In genomic region chr20:18543216-18543615, GRCh38 we compare ENCODE assay signal across 18 cellular contexts.
"Had no signal": no experiment of that assay in that cellular context is flagged by ENCODE, and none has a peak within 500 bp of the region (broad histone marks: within the 10 kb centered on the region; RNA-seq: fewer than 3 reads in every experiment).

No MANE protein-coding gene starts in this region.

- H2AFZ ChIP-seq: hepatocyte had no signal

- H3K27ac Mint-ChIP-seq: activated CD8-positive, alpha-beta memory T cell treated with anti-CD3 and anti-CD28 coated beads, Interleukin-2, amount 10 ng/mL, durations not matched to agents 7 days and 5 days; activated T-cell treated with anti-CD3 and anti-CD28 coated beads, Interleukin-2, amount 50 U/mL, for 24 hours; natural killer cell treated with Interleukin-12 subunit alpha and Interleukin-12 subunit beta and Interleukin-15 and Interleukin-18, amount 100 ng/mL, for 72 hours; T-cell had no signal

- H3K27me3 ChIP-seq: hepatocyte, left lung, right lobe of liver, spleen, transverse colon had no signal

- H3K4me3 ChIP-seq: hepatocyte, left lung, prostate gland, right lobe of liver, spleen, transverse colon had no signal

- H3K27me3 Mint-ChIP-seq: activated CD8-positive, alpha-beta memory T cell treated with anti-CD3 and anti-CD28 coated beads, Interleukin-2, amount 10 ng/mL, durations not matched to agents 7 days and 5 days; activated T-cell treated with anti-CD3 and anti-CD28 coated beads, Interleukin-2, amount 50 U/mL, for 24 hours; natural killer cell treated with Interleukin-12 subunit alpha and Interleukin-12 subunit beta and Interleukin-15 and Interleukin-18, amount 100 ng/mL, for 72 hours; T-cell had no signal

- H3K4me2 ChIP-seq: hepatocyte, SK-N-SH had no signal

- H3K4me3 Mint-ChIP-seq: activated CD8-positive, alpha-beta memory T cell treated with anti-CD3 and anti-CD28 coated beads, Interleukin-2, amount 10 ng/mL, durations not matched to agents 7 days and 5 days; activated T-cell treated with anti-CD3 and anti-CD28 coated beads, Interleukin-2, amount 50 U/mL, for 24 hours; natural killer cell treated with Interleukin-12 subunit alpha and Interleukin-12 subunit beta and Interleukin-15 and Interleukin-18, amount 100 ng/mL, for 72 hours; T-cell had no signal

- H3K9me3 Mint-ChIP-seq: activated T-cell treated with anti-CD3 and anti-CD28 coated beads, Interleukin-2, amount 50 U/mL, for 24 hours; natural killer cell treated with Interleukin-12 subunit alpha and Interleukin-12 subunit beta and Interleukin-15 and Interleukin-18, amount 100 ng/mL, for 72 hours; T-cell had no signal

- H3K27ac ChIP-seq: hepatocyte, left lung, prostate gland, spleen, transverse colon had no signal

- H3K4me1 Mint-ChIP-seq: T-cell had no signal

- H3K9me3 ChIP-seq: left lung, prostate gland, right lobe of liver, SK-N-SH, spleen, transverse colon had no signal

- H3K9ac ChIP-seq: SK-N-SH had no signal

- H3K4me1 ChIP-seq: left lung, prostate gland, spleen, transverse colon had no signal

- DNase-seq: activated CD4-positive, alpha-beta T cell treated with anti-CD3 and anti-CD28 coated beads, Interleukin-2, amount 50 U/mL, for 48 hours; activated CD4-positive, CD25-positive, alpha-beta regulatory T cell treated with anti-CD3 and anti-CD28 coated beads, Interleukin-2, amount 50 U/mL, for 72 hours; activated CD8-positive, alpha-beta memory T cell treated with anti-CD3 and anti-CD28 coated beads, Interleukin-2, amount 10 ng/mL, durations not matched to agents 7 days and 5 days; activated T-cell treated with anti-CD3 and anti-CD28 coated beads, Interleukin-2, amount 50 U/mL, for 24 hours; left lung; mesenchymal stem cell; occipital lobe; SHP77; SK-N-SH; spleen; T-cell; T-helper 9 cell had no signal

- ATAC-seq: activated CD8-positive, alpha-beta memory T cell treated with anti-CD3 and anti-CD28 coated beads, Interleukin-2, amount 10 ng/mL, durations not matched to agents 7 days and 5 days; esophagus mucosa; left lung; natural killer cell treated with Interleukin-12 subunit alpha and Interleukin-12 subunit beta and Interleukin-15 and Interleukin-18, amount 100 ng/mL, for 72 hours; T-cell had no signal
